Comparison of ENCODE assay signal across 23 cellular contexts in genomic region chr11:125455851-125456250, GRCh38. TPM values are rescaled to one million over a fixed set of nuclear protein-coding genes. Genes with fewer than 3 reads are reported as not detected.
A peak's percentile ranks its signal among the peaks of the same experiment; 100 is the strongest.
DNase-seq lines count a peak whose midpoint lies in the region; ATAC-seq, FAIRE-seq and TF ChIP-seq lines count a peak whose summit lies in the region.
"Had no signal": no experiment of that assay in that cellular context is flagged by ENCODE, and none has a peak within 500 bp of the region (broad histone marks: within the 10 kb centered on the region; RNA-seq: fewer than 3 reads in every experiment).

No MANE protein-coding gene starts in this region.

- no peak for TF ChIP-seq CTCF in H1 (IDR thresholded peaks at IDR 0.05; ENCODE audit: control extremely low read depth in 1 of 3, insufficient read depth in 1 of 3, low read depth in 1 of 3, low read length in 3 of 3)
- no peak for TF ChIP-seq CTCF in osteoblast (IDR thresholded peaks at IDR 0.05; ENCODE audit: extremely low read depth, low read depth, low read length)
- TF ChIP-seq CTCF in stomach (IDR thresholded peaks at IDR 0.05) = no peak

- H3K27ac ChIP-seq in H1 (ENCODE audit: low read depth, low read length) (no peak overlapping the region), osteoblast (ENCODE audit: low read depth, low read length) (no peak overlapping the region), stomach (no peak overlapping the region)
- H3K27ac ChIP-seq: 22Rv1, GM23248, HL-60, PC-9, SJSA1 had no signal

- H2AFZ ChIP-seq in H1 (ENCODE audit: low read length) (no peak overlapping the region), osteoblast (ENCODE audit: low read length) (no peak overlapping the region)
- H2AFZ ChIP-seq: GM23248, PC-9 had no signal

- H3K14ac ChIP-seq in H1 (ENCODE audit: insufficient read length) = no peak overlapping the region

- TF ChIP-seq POLR2A in H1 (IDR thresholded peaks at IDR 0.05; ENCODE audit: control extremely low read depth in 1 of 2, low read depth in 2 of 2, low read length in 2 of 2) (no peak), GM12891 (IDR thresholded peaks at IDR 0.05; ENCODE audit: low read depth, low read length) (no peak), stomach (IDR thresholded peaks at IDR 0.05) (no peak)

- H4K91ac ChIP-seq in H1 (replicated peaks; ENCODE audit: insufficient read length, low read length) = no peak overlapping the region

- 0 out of 2 replicates have a peak overlapping the region, but pooled peaks have one; percentile 13 for H2AK5ac ChIP-seq in H1 (ENCODE audit: low read depth, low read length)

- TF ChIP-seq EP300 in H1 (IDR thresholded peaks at IDR 0.05; ENCODE audit: borderline replicate concordance in 1 of 2, low read depth in 2 of 2, low read length in 2 of 2) (no peak), stomach (IDR thresholded peaks at IDR 0.05) (no peak)

- no peak overlapping the region for H3K4ac ChIP-seq in H1 (replicated peaks; ENCODE audit: insufficient read length, low read depth, low read length)

- intact Hi-C loops in stomach (cut with DNase I; ENCODE audit: low total_unique reads) = no loop called here

- H3K79me1 ChIP-seq in H1 (ENCODE audit: low read depth, low read length) = no peaks in the 10 kb centered on the region

- POLR2A ChIA-PET in H1 (lab: Charles Lee; ENCODE audit: partially characterized antibody) = no interaction called here

- FAIRE-seq in H1 (lab: Jason Lieb, UNC) (no peak), GM12891 (lab: Jason Lieb, UNC) (no peak)

- no peaks in the 10 kb centered on the region for H3K23me2 ChIP-seq in H1 (ENCODE audit: low read depth, low read length)

- H2BK12ac ChIP-seq in H1 (ENCODE audit: low read depth, low read length) = no peak overlapping the region

- H4K8ac ChIP-seq in H1 (ENCODE audit: extremely low read depth, insufficient read depth, low read length) = no peak overlapping the region

- no peak for TF ChIP-seq RAD21 in H1 (IDR thresholded peaks at IDR 0.05 in 1 of 2, conservative IDR thresholded peaks at IDR 0.05 in 1 of 2; ENCODE audit: low read depth in 2 of 2, low read length in 2 of 2)

- H3K9me3 ChIP-seq in H1 (ENCODE audit: insufficient read depth in 2 of 2, low read depth in 1 of 2, low read length in 1 of 2) (no peaks in the 10 kb centered on the region), osteoblast (ENCODE audit: low read depth, low read length) (no peaks in the 10 kb centered on the region), stomach (no peaks in the 10 kb centered on the region)
- H3K9me3 ChIP-seq: SJSA1 had no signal

- no peak overlapping the region for H2BK120ac ChIP-seq in H1 (replicated peaks; ENCODE audit: low read depth, low read length)

- no peak for ATAC-seq in GM18870 (IDR thresholded peaks at IDR 0.05; ENCODE audit: unreplicated experiment)

- H2BK20ac ChIP-seq in H1 (ENCODE audit: low read length) = no peak overlapping the region

- DNase-seq in activated CD8-positive, alpha-beta memory T cell treated with anti-CD3 and anti-CD28 coated beads for 24 hours = peak; percentile 35
- DNase-seq in activated CD8-positive, alpha-beta memory T cell treated with anti-CD3 and anti-CD28 coated beads, Interleukin-2, amount 50 U/mL, for 4 hours = no peak
- DNase-seq in H1 (ENCODE audit: low read depth in 1 of 2, low spot score in 2 of 2) = peak in 1 of 2 experiments; percentile 39
- DNase-seq in osteoblast (ENCODE audit: insufficient read length, low spot score, missing footprints) = peak; percentile 15
- no peak for DNase-seq in GM12891 (ENCODE audit: insufficient read length, low spot score)
- no peak for DNase-seq in COLO668 (lab: John Stamatoyannopoulos, UW; ENCODE audit: unreplicated experiment)
- DNase-seq in stomach = no peak
- DNase-seq: DMS153, DND-41, GM23248, HCEC 1CT, NCI-H1048, NCI-H1417, NCI-H1694, NCI-H2029 treated with DMSO at 0.1 percent for 48 hours, NCI-H446 treated with DMSO at 0.1 percent for 48 hours, NCI-H526 treated with DMSO at 0.1 percent for 48 hours, PC-9, Right ventricle myocardium superior had no signal

- CTCF ChIA-PET in H1 (lab: Charles Lee; ENCODE audit: partially characterized antibody) = no interaction called here

- H3K4me1 ChIP-seq in H1 (replicated peaks in 1 of 4; ENCODE audit: control insufficient read depth in 3 of 4, insufficient read depth in 4 of 4, low read length in 3 of 4) (peaks cover 9 to 18% (median 10%) of the 10 kb centered on the region in 4 experiments; a peak in 6 of 7 replicates), osteoblast (ENCODE audit: insufficient read depth, low read length) (peaks cover 9% of the 10 kb centered on the region), stomach (peaks cover 7 to 25% (median 15%) of the 10 kb centered on the region in 4 donors)
- H3K4me1 ChIP-seq: SJSA1 had no signal

- no peak overlapping the region for H3K23ac ChIP-seq in H1 (ENCODE audit: insufficient read length)

- no peak overlapping the region for H2BK15ac ChIP-seq in H1 (ENCODE audit: low read length)

- H3K27me3 ChIP-seq in H1 (replicated peaks in 1 of 4; ENCODE audit: control insufficient read depth in 3 of 4, extremely low read depth in 1 of 4, insufficient read depth in 3 of 4, low read length in 3 of 4) = no peaks in the 10 kb centered on the region
- H3K27me3 ChIP-seq in osteoblast (ENCODE audit: insufficient read depth, low read length) = no peaks in the 10 kb centered on the region
- no peaks in the 10 kb centered on the region for H3K27me3 ChIP-seq in stomach
- H3K27me3 ChIP-seq: SJSA1 had no signal

- H3K36me3 ChIP-seq in H1 (ENCODE audit: control insufficient read depth in 2 of 4, insufficient read depth in 4 of 4, low read length in 3 of 4) (peaks cover 0 to 16% (median 2%) of the 10 kb centered on the region in 4 experiments; a peak in 3 of 8 replicates), osteoblast (ENCODE audit: insufficient read depth, low read length) (no peaks in the 10 kb centered on the region), stomach (peaks cover 0 to 30% (median 6%) of the 10 kb centered on the region in 4 donors)
- H3K36me3 ChIP-seq: SJSA1 had no signal

- no peak overlapping the region for H3K4me3 ChIP-seq in H1 (ENCODE audit: extremely low read depth in 1 of 4, insufficient read depth in 2 of 4, low read depth in 3 of 4, low read length in 4 of 4)
- no peak overlapping the region for H3K4me3 ChIP-seq in osteoblast (ENCODE audit: insufficient read depth, low read length)
- H3K4me3 ChIP-seq in stomach = no peak overlapping the region
- H3K4me3 ChIP-seq: GM23248, PC-9, SJSA1 had no signal

- H3K18ac ChIP-seq in H1 (ENCODE audit: extremely low read depth, low read length) = no peak overlapping the region

- no peaks in the 10 kb centered on the region for H4K20me1 ChIP-seq in H1 (replicated peaks in 1 of 2; ENCODE audit: control insufficient read depth in 1 of 2, insufficient read depth in 2 of 2, low read length in 2 of 2)
- no peaks in the 10 kb centered on the region for H4K20me1 ChIP-seq in osteoblast (ENCODE audit: insufficient read depth, low read length)

- no peaks in the 10 kb centered on the region for H3K79me2 ChIP-seq in H1 (ENCODE audit: control insufficient read depth in 1 of 2, insufficient read depth in 2 of 2, low read length in 2 of 2)
- no peaks in the 10 kb centered on the region for H3K79me2 ChIP-seq in osteoblast (ENCODE audit: insufficient read depth, low read length)

- peak overlapping the region; percentile 52; the same call in 1 of the 2 replicates for H2BK5ac ChIP-seq in H1 (ENCODE audit: low read depth, low read length)

- H3K4me2 ChIP-seq in H1 (ENCODE audit: insufficient read depth in 1 of 2, low read depth in 2 of 2, low read length in 2 of 2) (no peak overlapping the region), osteoblast (ENCODE audit: insufficient read depth, low read length) (no peak overlapping the region)
- H3K4me2 ChIP-seq: PC-9 had no signal

- no peak overlapping the region for H4K5ac ChIP-seq in H1 (ENCODE audit: insufficient read length, low read depth, low read length)

- no peak overlapping the region for H3K9ac ChIP-seq in H1 (replicated peaks in 1 of 4; ENCODE audit: extremely low read depth in 1 of 4, low read depth in 3 of 4, low read length in 3 of 4)
- H3K9ac ChIP-seq: GM23248 had no signal

- WGBS in H1 (ENCODE audit: extremely low coverage in 1 of 2, insufficient coverage in 1 of 2, insufficient read length in 1 of 2, insufficient replicate concordance in 2 of 2, low coverage in 1 of 2, low lambda C conversion rate in 2 of 2, missing lambda C conversion rate in 1 of 2), 2 experiments = 91% methylated on average over 13 of the region's 13 CpGs; no CpG with 5 or more reads in 1 of the 2 experiments
- WGBS in stomach, 5 donors = 87 to 92% (median 90%) methylated on average over 13 of the region's 13 CpGs

- H3K56ac ChIP-seq in H1 (replicated peaks; ENCODE audit: insufficient read length, low read depth, low read length) = no peak overlapping the region

TF ChIP-seq in H1, 55 proteins besides CTCF, POLR2A, EP300 and RAD21 (continues in another document):
- no peak for TF ChIP-seq ATF3 (IDR thresholded peaks at IDR 0.05; ENCODE audit: insufficient read depth, low read depth, low read length)
- TF ChIP-seq CHD1 (IDR thresholded peaks at IDR 0.05; ENCODE audit: low read depth, low read length) = no peak
- no peak for TF ChIP-seq RXRA (IDR thresholded peaks at IDR 0.05; ENCODE audit: insufficient read depth, low read depth, low read length)

TF ChIP-seq in GM12891, 5 proteins besides CTCF, POLR2A, EP300 and RAD21:
- TF ChIP-seq POLR2AphosphoS5 (IDR thresholded peaks at IDR 0.05; ENCODE audit: low read depth, low read length) (no peak), POU2F2 (IDR thresholded peaks at IDR 0.05; ENCODE audit: low read depth, low read length) (no peak), SPI1 (IDR thresholded peaks at IDR 0.05; ENCODE audit: low read depth, low read length) (no peak), PAX5 (IDR thresholded peaks at IDR 0.05; ENCODE audit: insufficient read depth, low read length, severe bottlenecking) (no peak), TAF1 (IDR thresholded peaks at IDR 0.05; ENCODE audit: low read depth, low read length) (no peak)

RNA-seq across cellular contexts. Expression of gene FEZ1, which starts 40.2 kb away (rescaled TPM):
- total RNA-seq in H1 (2021; fragmentation: NEBNext Ultra II Directional; extraction: Animal tissue kit (Norgen Biotek cat#: 25700)) = 51.6 and 59.6 TPM in 2 replicates
- polyA plus RNA-seq in H1 (2011; rRNA removed) = 72.5 and 73.6 TPM in 2 replicates
- polyA plus RNA-seq in H1 (2011; cell fraction: cytosol; rRNA removed) = 69.3 TPM
- polyA plus RNA-seq in H1 (2011; cell fraction: nucleus; rRNA removed) = 53.1 TPM
- 69.0 to 94.2 TPM (median 84.4 TPM) in 4 replicates for polyA plus RNA-seq in H1 (2012, experiment 1 of 2)
- 76.4 TPM for polyA plus RNA-seq in H1 (2012, experiment 2 of 2)
- 27.6 TPM for polyA plus RNA-seq in H1 (2013, experiment 1 of 2)
- 30.0 TPM for polyA plus RNA-seq in H1 (2013, experiment 2 of 2)
- polyA minus RNA-seq in H1 (2011; rRNA and poly(A)+ RNA removed) = 28.2 and 34.7 TPM in 2 replicates
- polyA minus RNA-seq in H1 (2011; cell fraction: cytosol; rRNA and poly(A)+ RNA removed) = 28.4 TPM
- polyA minus RNA-seq in H1 (2011; cell fraction: nucleus; rRNA and poly(A)+ RNA removed) = 23.8 TPM
- 47.8 and 58.9 TPM in 2 replicates for total RNA-seq in osteoblast
- polyA plus RNA-seq in GM12891 (2012; ENCODE audit: low read depth, missing spikeins) = 5.9 TPM
- total RNA-seq in stomach = 10 to 100 TPM in 4 of 5 donors, under 1 TPM in 1; 0.87 to 94.5 (median 14.7) TPM
- 10 to 100 TPM; 13.2 to 19.2 (median 15.4) TPM for polyA plus RNA-seq in stomach
- total RNA-seq: SJSA1 had no signal

Comparison
In these comparisons a context has a peak if more than half of its experiments do, and no peak if none do; other contexts are left out.
1. DNase-seq: peak in activated CD8-positive, alpha-beta memory T cell treated with anti-CD3 and anti-CD28 coated beads for 24 hours (single experiment) and osteoblast (single experiment); none in activated CD8-positive, alpha-beta memory T cell treated with anti-CD3 and anti-CD28 coated beads, Interleukin-2, amount 50 U/mL, for 4 hours (single experiment), GM12891 (single experiment), COLO668 (single experiment) and stomach (single experiment).